In genomic region chr2:17958486-17959092, GRCh38 we compare ENCODE assay signal across 1 cellular context.
TF ChIP-seq lines count a peak whose summit lies in the region.

No MANE protein-coding gene starts in this region.

TF ChIP-seq in GM23338, 12 proteins besides CTCF, POLR2A, EP300 and RAD21 (continued from another document):
- TF ChIP-seq REST (IDR thresholded peaks at IDR 0.05; ENCODE audit: unreplicated experiment), result no peak
TF ChIP-seq in GM23338: peak in this region for 0.
